ENCODE assay signal across 9 cellular contexts in genomic region chr12:85424581-85425348, GRCh38.
DNase-seq lines count a peak whose midpoint lies in the region; ATAC-seq, FAIRE-seq and TF ChIP-seq lines count a peak whose summit lies in the region.
"Had no signal": no experiment of that assay in that cellular context is flagged by ENCODE, and none has a peak within 500 bp of the region (broad histone marks: within the 10 kb centered on the region; RNA-seq: fewer than 3 reads in every experiment).

No MANE protein-coding gene starts in this region.

- H3K36me3 ChIP-seq in endothelial cell of umbilical vein (ENCODE audit: control insufficient read depth in 2 of 2, extremely low read depth in 1 of 2, insufficient read depth in 2 of 2, low read length in 2 of 2): no peaks in the 10 kb centered on the region

- FAIRE-seq in endothelial cell of umbilical vein (lab: Jason Lieb, UNC): no peak
- FAIRE-seq: keratinocyte had no signal

- CTCF ChIA-PET in endothelial cell of umbilical vein (lab: Charles Lee): interaction anchor here (0.6 to 3.0 kb wide), 31 partner anchors 9 to 528 kb away, joined by 3 to 34 read pairs (median 4); partner anchors contain the start of gene ALX1

- H3K36me3 Mint-ChIP-seq in type B pancreatic cell: no peaks in the 10 kb centered on the region

- POLR2A ChIA-PET in endothelial cell of umbilical vein (lab: Charles Lee): no interaction called here

- H3K4me2 ChIP-seq in endothelial cell of umbilical vein (ENCODE audit: insufficient read depth, low read length): no peak overlapping the region

- H3K9me3 Mint-ChIP-seq in type B pancreatic cell: no peaks in the 10 kb centered on the region

- H3K4me3 Mint-ChIP-seq in type B pancreatic cell: no peak overlapping the region

- H3K9me3 ChIP-seq in endothelial cell of umbilical vein (replicated peaks; ENCODE audit: control insufficient read depth, insufficient read depth, low read length): no peaks in the 10 kb centered on the region

- H3K27ac ChIP-seq in endothelial cell of umbilical vein (ENCODE audit: insufficient read depth, low read depth, low read length): no peak overlapping the region

- TF ChIP-seq POLR2A in endothelial cell of umbilical vein (IDR thresholded peaks at IDR 0.05; ENCODE audit: low read depth, low read length): no peak

- H2AFZ ChIP-seq in endothelial cell of umbilical vein (ENCODE audit: low read depth, low read length): no peak overlapping the region

- no TSS peak for BruUV-seq in endothelial cell of umbilical vein (replicated peaks; lab: Mats Ljungman, UMichigan)

- H3K27ac Mint-ChIP-seq in type B pancreatic cell: no peak overlapping the region

- no peaks in the 10 kb centered on the region for H3K4me1 Mint-ChIP-seq in type B pancreatic cell (ENCODE audit: unreplicated experiment)

- no peak overlapping the region for H3K9ac ChIP-seq in endothelial cell of umbilical vein (replicated peaks; ENCODE audit: extremely low read depth, insufficient read depth, low read length)

- H3K27me3 Mint-ChIP-seq in type B pancreatic cell: peaks cover 6% of the 10 kb centered on the region

- H3K4me3 ChIP-seq in endothelial cell of umbilical vein (replicated peaks in 1 of 3; ENCODE audit: insufficient read depth in 1 of 3, low read depth in 1 of 3, low read length in 3 of 3): no peak overlapping the region

- H3K9me1 ChIP-seq in endothelial cell of umbilical vein (replicated peaks; ENCODE audit: control insufficient read depth, extremely low read depth, insufficient read depth, low read length): no peaks in the 10 kb centered on the region

- no peaks in the 10 kb centered on the region for H3K79me2 ChIP-seq in endothelial cell of umbilical vein (ENCODE audit: control insufficient read depth, insufficient read depth, low read length)

- dilution Hi-C loops in endothelial cell of umbilical vein (cut with MboI; ENCODE audit: extremely low pct_ligation_motif_present, low sequenced_read_pairs): loop anchor here (25.0 kb wide), 1 partner anchor 262 kb away; no protein-coding TSS in a partner anchor

- peak; percentile 24 for TF ChIP-seq CTCF in endothelial cell of umbilical vein (IDR thresholded peaks at IDR 0.05; ENCODE audit: extremely low read depth in 1 of 2, insufficient read depth in 1 of 2, low read depth in 1 of 2, low read length in 2 of 2)
- TF ChIP-seq CTCF in type B pancreatic cell (conservative IDR thresholded peaks at IDR 0.05): peak; percentile 73

- no peaks in the 10 kb centered on the region for H3K27me3 ChIP-seq in endothelial cell of umbilical vein (ENCODE audit: control insufficient read depth in 2 of 2, insufficient read depth in 2 of 2, low read length in 2 of 2)

- no peaks in the 10 kb centered on the region for H4K20me1 ChIP-seq in endothelial cell of umbilical vein (replicated peaks; ENCODE audit: control insufficient read depth, extremely low read depth, insufficient read depth, low read length)

- H3K4me1 ChIP-seq in endothelial cell of umbilical vein (ENCODE audit: control insufficient read depth, extremely low read depth, insufficient read depth, low read length): no peaks in the 10 kb centered on the region

- intact Hi-C loops in endothelial cell of umbilical vein (cut with micrococcal nuclease): loop anchor here (1.0 kb wide), 1 partner anchor 24 kb away; no protein-coding TSS in a partner anchor

- peak; percentile 89 for ATAC-seq in GM18499 (IDR thresholded peaks at IDR 0.05; ENCODE audit: insufficient read depth, unreplicated experiment)
- ATAC-seq in HG02840 (IDR thresholded peaks at IDR 0.05; ENCODE audit: low FRiP score, unreplicated experiment): peak; percentile 85

- peak; percentile 11 for DNase-seq in A172 (ENCODE audit: low spot score)
- peak; percentile 53 for DNase-seq in NCI-H69 (lab: John Stamatoyannopoulos, UW)
- peak; percentile 31 for DNase-seq in endothelial cell of umbilical vein (ENCODE audit: low read depth, low spot score)
- DNase-seq in type B pancreatic cell (ENCODE audit: extremely low spot score, unreplicated experiment): no peak
- no peak for DNase-seq in globus pallidus (ENCODE audit: low spot score)
- no peak for DNase-seq in C1 segment of cervical spinal cord (lab: John Stamatoyannopoulos, UW)

TF ChIP-seq in endothelial cell of umbilical vein, 7 proteins besides CTCF, POLR2A, EP300 and RAD21:
- TF ChIP-seq MAX (IDR thresholded peaks at IDR 0.05; ENCODE audit: insufficient read depth, insufficient read length): no peak
- TF ChIP-seq POLR2AphosphoS5 (IDR thresholded peaks at IDR 0.05; ENCODE audit: insufficient read depth, low read depth, low read length): no peak
- no peak for TF ChIP-seq GATA2 (IDR thresholded peaks at IDR 0.05; ENCODE audit: insufficient read depth, insufficient read length, low read depth, low read length)
- TF ChIP-seq JUN (IDR thresholded peaks at IDR 0.05; ENCODE audit: borderline replicate concordance, insufficient read depth, insufficient read length, low read depth): no peak
- no peak for TF ChIP-seq EZH2 (IDR thresholded peaks at IDR 0.05; ENCODE audit: borderline replicate concordance, low read depth, low read length, severe bottlenecking)
- TF ChIP-seq MYC (IDR thresholded peaks at IDR 0.05; ENCODE audit: low read depth, low read length): no peak
- no peak for TF ChIP-seq FOS (IDR thresholded peaks at IDR 0.05; ENCODE audit: borderline replicate concordance, insufficient read depth, low read length)

Comparison
In these comparisons a context has a peak if more than half of its experiments do, and no peak if none do; other contexts are left out.
1. DNase-seq: peak in A172 (single experiment), NCI-H69 (single experiment) and endothelial cell of umbilical vein (single experiment); none in type B pancreatic cell (single experiment), globus pallidus (single experiment) and C1 segment of cervical spinal cord (0 of 14).